ENCODE assay signal across 28 cellular contexts in genomic region chr18:79568543-79569205, GRCh38.
DNase-seq lines count a peak whose midpoint lies in the region; ATAC-seq and TF ChIP-seq lines count a peak whose summit lies in the region.
"Had no signal": no experiment of that assay in that cellular context is flagged by ENCODE, and none has a peak within 500 bp of the region (broad histone marks: within the 10 kb centered on the region; RNA-seq: fewer than 3 reads in every experiment).

No MANE protein-coding gene starts in this region.

- no peak overlapping the region for H3K27ac Mint-ChIP-seq in stimulated activated memory B cell treated with anti-CD40 and anti-IgM and Interleukin-4, amounts not matched to agents 10 μg/mL and 1 μg/mL and 100 μg/mL, for 72 hours
- H3K27ac Mint-ChIP-seq: activated CD8-positive, alpha-beta T cell treated with anti-CD3 and anti-CD28 coated beads, Interleukin-2, amount 10 ng/mL, durations not matched to agents 7 days and 5 days; activated T-cell treated with anti-CD3 and anti-CD28 coated beads, Interleukin-2, amount 50 U/mL, for 24 hours; CD8-positive, alpha-beta memory T cell had no signal

- intact Hi-C loops in ascending aorta (cut with DNase I) (no loop called here), spleen (cut with DNase I; ENCODE audit: low total_unique reads) (no loop called here)

- peaks cover 18% of the 10 kb centered on the region for H3K9me3 Mint-ChIP-seq in stimulated activated memory B cell treated with anti-CD40 and anti-IgM and Interleukin-4, amounts not matched to agents 10 μg/mL and 1 μg/mL and 100 μg/mL, for 72 hours

- peaks cover 14% of the 10 kb centered on the region for H3K4me1 Mint-ChIP-seq in stimulated activated memory B cell treated with anti-CD40 and anti-IgM and Interleukin-4, amounts not matched to agents 10 μg/mL and 1 μg/mL and 100 μg/mL, for 72 hours
- H3K4me1 Mint-ChIP-seq: CD8-positive, alpha-beta memory T cell; central memory CD8-positive, alpha-beta T cell had no signal

- peak; percentile 7 for DNase-seq in activated CD8-positive, alpha-beta memory T cell treated with anti-CD3 and anti-CD28 coated beads, Interleukin-2, amount 50 U/mL, for 4 hours
- DNase-seq in activated CD8-positive, alpha-beta memory T cell treated with anti-CD3 and anti-CD28 coated beads for 24 hours: no peak
- DNase-seq in ascending aorta (ENCODE audit: low spot score in 2 of 2) (no peak), spleen (peak; percentile 51), DMS53 (lab: John Stamatoyannopoulos, UW) (no peak)
- DNase-seq: 8988T; activated CD8-positive, alpha-beta T cell treated with anti-CD3 and anti-CD28 coated beads, Interleukin-2, amount 10 ng/mL, durations not matched to agents 7 days and 5 days; activated naive CD4-positive, alpha-beta T cell treated with Interleukin-2 at 50 U/mL for 16 hours; activated T-cell treated with anti-CD3 and anti-CD28 coated beads, Interleukin-2, amount 50 U/mL, for 24 hours; amygdala; DMS153; hippocampal formation; MG63; NCI-H1436; NCI-H524 treated with DMSO at 0.1 percent for 48 hours; RPMI8226; stimulated activated CD4-positive, alpha-beta T cell treated with anti-CD3 and anti-CD28 coated beads, Interleukin-2, amount 100 ng/mL, for 24 hours; stimulated activated naive CD4-positive, alpha-beta T cell; SW 1271 had no signal

- no peak overlapping the region for H3K4me3 ChIP-seq in ascending aorta
- no peak overlapping the region for H3K4me3 ChIP-seq in mesodermal cell (ENCODE audit: extremely low read depth, insufficient read depth, low read length, poor library complexity, severe bottlenecking)
- H3K4me3 ChIP-seq in spleen: no peak overlapping the region
- H3K4me3 ChIP-seq: dorsolateral prefrontal cortex, K562, MG63, ovary had no signal

- H3K4me3 Mint-ChIP-seq in stimulated activated memory B cell treated with anti-CD40 and anti-IgM and Interleukin-4, amounts not matched to agents 10 μg/mL and 1 μg/mL and 100 μg/mL, for 72 hours: no peak overlapping the region
- H3K4me3 Mint-ChIP-seq: activated CD8-positive, alpha-beta T cell treated with anti-CD3 and anti-CD28 coated beads, Interleukin-2, amount 10 ng/mL, durations not matched to agents 7 days and 5 days; activated T-cell treated with anti-CD3 and anti-CD28 coated beads, Interleukin-2, amount 50 U/mL, for 24 hours; CD8-positive, alpha-beta memory T cell; central memory CD8-positive, alpha-beta T cell had no signal

- H3K9me3 ChIP-seq in ascending aorta (peaks cover 7 to 14% of the 10 kb centered on the region in 2 donors), mesodermal cell (ENCODE audit: control insufficient read depth, low read length) (peaks cover 21% of the 10 kb centered on the region), spleen (peaks cover 0 to 23% (median 19%) of the 10 kb centered on the region in 8 donors)
- H3K9me3 ChIP-seq: ovary had no signal

- H3K36me3 Mint-ChIP-seq in stimulated activated memory B cell treated with anti-CD40 and anti-IgM and Interleukin-4, amounts not matched to agents 10 μg/mL and 1 μg/mL and 100 μg/mL, for 72 hours: peaks cover 13% of the 10 kb centered on the region

- no peak for TF ChIP-seq POLR2A in spleen (IDR thresholded peaks at IDR 0.05)

- H3K4me1 ChIP-seq in ascending aorta: peaks cover 0 to 18% of the 10 kb centered on the region in 2 donors
- peaks cover 38% of the 10 kb centered on the region for H3K4me1 ChIP-seq in mesodermal cell (ENCODE audit: control insufficient read depth, insufficient read depth, low read length, poor library complexity, severe bottlenecking)
- peaks cover 0 to 15% (median 3%) of the 10 kb centered on the region in 6 donors for H3K4me1 ChIP-seq in spleen

- no peak for ATAC-seq in stimulated activated memory B cell treated with anti-CD40 and anti-IgM and Interleukin-4, amounts not matched to agents 10 μg/mL and 1 μg/mL and 100 μg/mL, for 72 hours
- ATAC-seq in HG02571 (IDR thresholded peaks at IDR 0.05; ENCODE audit: unreplicated experiment): no peak
- ATAC-seq: activated CD8-positive, alpha-beta T cell treated with anti-CD3 and anti-CD28 coated beads, Interleukin-2, amount 10 ng/mL, durations not matched to agents 7 days and 5 days; HCT116 had no signal

- peaks cover 9% of the 10 kb centered on the region for H3K27me3 Mint-ChIP-seq in stimulated activated memory B cell treated with anti-CD40 and anti-IgM and Interleukin-4, amounts not matched to agents 10 μg/mL and 1 μg/mL and 100 μg/mL, for 72 hours

- 92 to 97% methylated on average over 13 of the region's 13 CpGs for WGBS in mesodermal cell (ENCODE audit: insufficient coverage in 2 of 2), 2 experiments
- 90 to 93% (median 90%) methylated on average over 13 of the region's 13 CpGs for WGBS in spleen, 5 donors

- no peak for TF ChIP-seq CTCF in ascending aorta (IDR thresholded peaks at IDR 0.05)
- no peak for TF ChIP-seq CTCF in spleen (IDR thresholded peaks at IDR 0.05 in 8 of 11, conservative IDR thresholded peaks at IDR 0.05 in 3 of 11)

- H3K36me3 ChIP-seq in ascending aorta (no peaks in the 10 kb centered on the region), mesodermal cell (ENCODE audit: control insufficient read depth, insufficient read depth, low read length) (no peaks in the 10 kb centered on the region), spleen (no peaks in the 10 kb centered on the region)
- H3K36me3 ChIP-seq: MG63, ovary had no signal

- no peaks in the 10 kb centered on the region for H3K27me3 ChIP-seq in ascending aorta
- peaks cover 0 to 14% (median 0%) of the 10 kb centered on the region in 7 donors for H3K27me3 ChIP-seq in spleen (replicated peaks in 1 of 7)
- H3K27me3 ChIP-seq: MG63, ovary had no signal

- peak overlapping the region; percentile 44 to 61 for H3K27ac ChIP-seq in ascending aorta
- H3K27ac ChIP-seq in mesodermal cell (ENCODE audit: low read depth, low read length, severe bottlenecking): peak overlapping the region; percentile 96
- no peak overlapping the region for H3K27ac ChIP-seq in spleen
- H3K27ac ChIP-seq: dorsolateral prefrontal cortex, ovary had no signal

Comparison
In these comparisons a context has a peak if more than half of its experiments do, and no peak if none do; other contexts are left out.
1. DNase-seq: peak in activated CD8-positive, alpha-beta memory T cell treated with anti-CD3 and anti-CD28 coated beads, Interleukin-2, amount 50 U/mL, for 4 hours (single experiment) and spleen (single experiment); none in activated CD8-positive, alpha-beta memory T cell treated with anti-CD3 and anti-CD28 coated beads for 24 hours (single experiment), ascending aorta (0 of 2) and DMS53 (single experiment).
2. H3K27ac ChIP-seq: peak in ascending aorta (2 of 2) and mesodermal cell (single experiment); none in spleen (0 of 8).